Comparison of ENCODE assay signal across 17 cellular contexts in genomic region chr3:73475175-73475574, GRCh38.
"Had no signal": no experiment of that assay in that cellular context is flagged by ENCODE, and none has a peak within 500 bp of the region (broad histone marks: within the 10 kb centered on the region; RNA-seq: fewer than 3 reads in every experiment).

No MANE protein-coding gene starts in this region.

- H3K4me3 Mint-ChIP-seq: activated CD4-positive, alpha-beta T cell treated with anti-CD3 and anti-CD28 coated beads, Interleukin-2, amount 10 ng/mL, durations not matched to agents 7 days and 5 days; activated naive CD8-positive, alpha-beta T cell treated with anti-CD3 and anti-CD28 coated beads for 36 hours; dendritic cell treated with granulocyte-macrophage colony-stimulating factor and Interleukin-4, amounts not matched to agents 40 ng/mL and 50 ng/mL, for 4 days; effector memory CD8-positive, alpha-beta T cell; memory B cell; naive thymus-derived CD8-positive, alpha-beta T cell had no signal

- H3K4me1 Mint-ChIP-seq: activated naive CD8-positive, alpha-beta T cell treated with anti-CD3 and anti-CD28 coated beads for 36 hours; memory B cell; naive thymus-derived CD8-positive, alpha-beta T cell had no signal

- H3K36me3 Mint-ChIP-seq: activated naive CD8-positive, alpha-beta T cell treated with anti-CD3 and anti-CD28 coated beads for 36 hours; memory B cell had no signal

- H3K4me3 ChIP-seq: left ventricle myocardium inferior, prostate gland, skin epidermis had no signal

- H3K27ac ChIP-seq: foreskin keratinocyte, left ventricle myocardium inferior, prostate gland, skin epidermis had no signal

- H3K9me3 ChIP-seq: left ventricle myocardium inferior, prostate gland had no signal

- H3K27me3 ChIP-seq: foreskin keratinocyte had no signal

- H3K27ac Mint-ChIP-seq: activated CD4-positive, alpha-beta T cell treated with anti-CD3 and anti-CD28 coated beads, Interleukin-2, amount 10 ng/mL, durations not matched to agents 7 days and 5 days; activated naive CD8-positive, alpha-beta T cell treated with anti-CD3 and anti-CD28 coated beads for 36 hours; dendritic cell treated with granulocyte-macrophage colony-stimulating factor and Interleukin-4, amounts not matched to agents 40 ng/mL and 50 ng/mL, for 4 days; effector memory CD8-positive, alpha-beta T cell; memory B cell; naive thymus-derived CD8-positive, alpha-beta T cell had no signal

- ATAC-seq: effector memory CD8-positive, alpha-beta T cell; foreskin keratinocyte; naive thymus-derived CD8-positive, alpha-beta T cell; right cardiac atrium had no signal

- H3K9me3 Mint-ChIP-seq: dendritic cell treated with granulocyte-macrophage colony-stimulating factor and Interleukin-4, amounts not matched to agents 40 ng/mL and 50 ng/mL, for 4 days had no signal

- H3K36me3 ChIP-seq: left ventricle myocardium inferior, prostate gland had no signal

- H3K27me3 Mint-ChIP-seq: effector memory CD8-positive, alpha-beta T cell had no signal

- H3K4me1 ChIP-seq: foreskin keratinocyte, prostate gland had no signal

- DNase-seq: activated CD4-positive, alpha-beta T cell treated with anti-CD3 and anti-CD28 coated beads, Interleukin-2, amount 10 ng/mL, durations not matched to agents 7 days and 5 days; activated naive CD8-positive, alpha-beta T cell treated with anti-CD3 and anti-CD28 coated beads for 36 hours; amygdala; cerebellar nuclear complex; effector memory CD8-positive, alpha-beta T cell; foreskin keratinocyte; left ventricle myocardium inferior; naive thymus-derived CD8-positive, alpha-beta T cell; nucleus accumbens; right cardiac atrium; stimulated activated CD4-positive, alpha-beta T cell treated with anti-CD3 and anti-CD28 coated beads, Interleukin-4, amount 100 ng/mL, for 24 hours; stimulated activated naive CD4-positive, alpha-beta T cell; trophoblast cell had no signal
